Comparison of ENCODE assay signal across 2 cellular contexts in the genomic region with DNA sequence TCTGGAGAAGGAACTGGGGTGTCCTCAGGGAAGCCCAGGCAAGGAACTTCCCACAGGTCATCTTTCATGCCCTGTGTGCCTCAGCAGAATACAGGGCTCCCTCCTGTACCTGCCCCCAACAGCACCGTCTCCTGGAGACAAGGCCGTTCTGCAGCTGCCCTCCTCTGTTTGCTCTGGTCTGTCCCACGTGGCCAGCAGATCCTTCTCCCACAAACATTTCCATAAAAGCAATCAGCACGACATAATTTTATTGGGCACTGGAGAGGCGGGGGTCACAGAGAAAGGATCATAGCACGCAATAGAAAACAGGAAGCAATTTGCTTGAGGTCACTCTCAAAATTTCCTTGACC.
TF ChIP-seq lines count a peak whose summit lies in the region.

No MANE protein-coding gene starts in this region.

TF ChIP-seq in GM23338, 12 proteins besides CTCF, POLR2A, EP300 and RAD21 (continued from another document):
- no peak for TF ChIP-seq ZNF331 (CRISPR knock-in tag; IDR thresholded peaks at IDR 0.05; ENCODE audit: low read depth)
- TF ChIP-seq, protein P1, sequence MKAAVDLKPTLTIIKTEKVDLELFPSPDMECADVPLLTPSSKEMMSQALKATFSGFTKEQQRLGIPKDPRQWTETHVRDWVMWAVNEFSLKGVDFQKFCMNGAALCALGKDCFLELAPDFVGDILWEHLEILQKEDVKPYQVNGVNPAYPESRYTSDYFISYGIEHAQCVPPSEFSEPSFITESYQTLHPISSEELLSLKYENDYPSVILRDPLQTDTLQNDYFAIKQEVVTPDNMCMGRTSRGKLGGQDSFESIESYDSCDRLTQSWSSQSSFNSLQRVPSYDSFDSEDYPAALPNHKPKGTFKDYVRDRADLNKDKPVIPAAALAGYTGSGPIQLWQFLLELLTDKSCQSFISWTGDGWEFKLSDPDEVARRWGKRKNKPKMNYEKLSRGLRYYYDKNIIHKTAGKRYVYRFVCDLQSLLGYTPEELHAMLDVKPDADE (IDR thresholded peaks at IDR 0.05): no peak
- no peak for TF ChIP-seq STAT1 (IDR thresholded peaks at IDR 0.05; ENCODE audit: unreplicated experiment)
- TF ChIP-seq, protein P2, sequence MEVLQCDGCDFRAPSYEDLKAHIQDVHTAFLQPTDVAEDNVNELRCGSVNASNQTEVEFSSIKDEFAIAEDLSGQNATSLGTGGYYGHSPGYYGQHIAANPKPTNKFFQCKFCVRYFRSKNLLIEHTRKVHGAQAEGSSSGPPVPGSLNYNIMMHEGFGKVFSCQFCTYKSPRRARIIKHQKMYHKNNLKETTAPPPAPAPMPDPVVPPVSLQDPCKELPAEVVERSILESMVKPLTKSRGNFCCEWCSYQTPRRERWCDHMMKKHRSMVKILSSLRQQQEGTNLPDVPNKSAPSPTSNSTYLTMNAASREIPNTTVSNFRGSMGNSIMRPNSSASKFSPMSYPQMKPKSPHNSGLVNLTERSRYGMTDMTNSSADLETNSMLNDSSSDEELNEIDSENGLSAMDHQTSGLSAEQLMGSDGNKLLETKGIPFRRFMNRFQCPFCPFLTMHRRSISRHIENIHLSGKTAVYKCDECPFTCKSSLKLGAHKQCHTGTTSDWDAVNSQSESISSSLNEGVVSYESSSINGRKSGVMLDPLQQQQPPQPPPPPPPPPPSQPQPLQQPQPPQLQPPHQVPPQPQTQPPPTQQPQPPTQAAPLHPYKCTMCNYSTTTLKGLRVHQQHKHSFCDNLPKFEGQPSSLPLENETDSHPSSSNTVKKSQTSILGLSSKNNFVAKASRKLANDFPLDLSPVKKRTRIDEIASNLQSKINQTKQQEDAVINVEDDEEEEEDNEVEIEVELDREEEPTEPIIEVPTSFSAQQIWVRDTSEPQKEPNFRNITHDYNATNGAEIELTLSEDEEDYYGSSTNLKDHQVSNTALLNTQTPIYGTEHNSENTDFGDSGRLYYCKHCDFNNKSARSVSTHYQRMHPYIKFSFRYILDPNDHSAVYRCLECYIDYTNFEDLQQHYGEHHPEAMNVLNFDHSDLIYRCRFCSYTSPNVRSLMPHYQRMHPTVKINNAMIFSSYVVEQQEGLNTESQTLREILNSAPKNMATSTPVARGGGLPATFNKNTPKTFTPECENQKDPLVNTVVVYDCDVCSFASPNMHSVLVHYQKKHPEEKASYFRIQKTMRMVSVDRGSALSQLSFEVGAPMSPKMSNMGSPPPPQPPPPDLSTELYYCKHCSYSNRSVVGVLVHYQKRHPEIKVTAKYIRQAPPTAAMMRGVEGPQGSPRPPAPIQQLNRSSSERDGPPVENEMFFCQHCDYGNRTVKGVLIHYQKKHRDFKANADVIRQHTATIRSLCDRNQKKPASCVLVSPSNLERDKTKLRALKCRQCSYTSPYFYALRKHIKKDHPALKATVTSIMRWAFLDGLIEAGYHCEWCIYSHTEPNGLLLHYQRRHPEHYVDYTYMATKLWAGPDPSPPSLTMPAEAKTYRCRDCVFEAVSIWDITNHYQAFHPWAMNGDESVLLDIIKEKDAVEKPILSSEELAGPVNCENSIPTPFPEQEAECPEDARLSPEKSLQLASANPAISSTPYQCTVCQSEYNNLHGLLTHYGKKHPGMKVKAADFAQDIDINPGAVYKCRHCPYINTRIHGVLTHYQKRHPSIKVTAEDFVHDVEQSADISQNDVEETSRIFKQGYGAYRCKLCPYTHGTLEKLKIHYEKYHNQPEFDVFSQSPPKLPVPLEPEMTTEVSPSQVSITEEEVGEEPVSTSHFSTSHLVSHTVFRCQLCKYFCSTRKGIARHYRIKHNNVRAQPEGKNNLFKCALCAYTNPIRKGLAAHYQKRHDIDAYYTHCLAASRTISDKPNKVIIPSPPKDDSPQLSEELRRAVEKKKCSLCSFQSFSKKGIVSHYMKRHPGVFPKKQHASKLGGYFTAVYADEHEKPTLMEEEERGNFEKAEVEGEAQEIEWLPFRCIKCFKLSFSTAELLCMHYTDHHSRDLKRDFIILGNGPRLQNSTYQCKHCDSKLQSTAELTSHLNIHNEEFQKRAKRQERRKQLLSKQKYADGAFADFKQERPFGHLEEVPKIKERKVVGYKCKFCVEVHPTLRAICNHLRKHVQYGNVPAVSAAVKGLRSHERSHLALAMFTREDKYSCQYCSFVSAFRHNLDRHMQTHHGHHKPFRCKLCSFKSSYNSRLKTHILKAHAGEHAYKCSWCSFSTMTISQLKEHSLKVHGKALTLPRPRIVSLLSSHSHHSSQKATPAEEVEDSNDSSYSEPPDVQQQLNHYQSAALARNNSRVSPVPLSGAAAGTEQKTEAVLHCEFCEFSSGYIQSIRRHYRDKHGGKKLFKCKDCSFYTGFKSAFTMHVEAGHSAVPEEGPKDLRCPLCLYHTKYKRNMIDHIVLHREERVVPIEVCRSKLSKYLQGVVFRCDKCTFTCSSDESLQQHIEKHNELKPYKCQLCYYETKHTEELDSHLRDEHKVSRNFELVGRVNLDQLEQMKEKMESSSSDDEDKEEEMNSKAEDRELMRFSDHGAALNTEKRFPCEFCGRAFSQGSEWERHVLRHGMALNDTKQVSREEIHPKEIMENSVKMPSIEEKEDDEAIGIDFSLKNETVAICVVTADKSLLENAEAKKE (CRISPR knock-in tag; IDR thresholded peaks at IDR 0.05): no peak

TF ChIP-seq in WTC11, 78 proteins besides CTCF, POLR2A, EP300 and RAD21 (continued from another document):
- TF ChIP-seq GTF2I (CRISPR knock-in tag; conservative IDR thresholded peaks at IDR 0.05) (no peak), TCF7 (CRISPR knock-in tag; IDR thresholded peaks at IDR 0.05; ENCODE audit: low read depth) (no peak), ZBTB43 (CRISPR knock-in tag; IDR thresholded peaks at IDR 0.05) (no peak), RORB (CRISPR knock-in tag; IDR thresholded peaks at IDR 0.05) (no peak), ZNF416 (CRISPR knock-in tag; IDR thresholded peaks at IDR 0.05) (no peak), MLX (CRISPR knock-in tag; IDR thresholded peaks at IDR 0.05) (no peak), ZNF671 (CRISPR knock-in tag; IDR thresholded peaks at IDR 0.05) (no peak), NFATC4 (CRISPR knock-in tag; IDR thresholded peaks at IDR 0.05) (no peak), NR3C1 (CRISPR knock-in tag; conservative IDR thresholded peaks at IDR 0.05; ENCODE audit: low read depth) (no peak), ZNF532 (CRISPR knock-in tag; IDR thresholded peaks at IDR 0.05; ENCODE audit: borderline replicate concordance) (no peak), HMGA2 (CRISPR knock-in tag; IDR thresholded peaks at IDR 0.05) (no peak), ZNF423 (CRISPR knock-in tag; IDR thresholded peaks at IDR 0.05) (no peak), PREB (CRISPR knock-in tag; IDR thresholded peaks at IDR 0.05; ENCODE audit: borderline replicate concordance) (no peak), GRHL2 (CRISPR knock-in tag; IDR thresholded peaks at IDR 0.05; ENCODE audit: insufficient replicate concordance, severe bottlenecking) (no peak), ZNF232 (CRISPR knock-in tag; IDR thresholded peaks at IDR 0.05) (no peak), SMAD3 (CRISPR knock-in tag; IDR thresholded peaks at IDR 0.05; ENCODE audit: borderline replicate concordance) (no peak), E2F5 (CRISPR knock-in tag; IDR thresholded peaks at IDR 0.05) (no peak)
- TF ChIP-seq, protein P3, sequence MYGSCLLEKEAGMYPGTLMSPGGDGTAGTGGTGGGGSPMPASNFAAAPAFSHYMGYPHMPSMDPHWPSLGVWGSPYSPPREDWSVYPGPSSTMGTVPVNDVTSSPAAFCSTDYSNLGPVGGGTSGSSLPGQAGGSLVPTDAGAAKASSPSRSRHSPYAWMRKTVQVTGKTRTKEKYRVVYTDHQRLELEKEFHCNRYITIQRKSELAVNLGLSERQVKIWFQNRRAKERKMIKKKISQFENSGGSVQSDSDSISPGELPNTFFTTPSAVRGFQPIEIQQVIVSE (CRISPR knock-in tag; IDR thresholded peaks at IDR 0.05; ENCODE audit: borderline replicate concordance): no peak
